Comparison of ENCODE assay signal across 22 cellular contexts in genomic region chr16:83970430-83970815, GRCh38. TPM values are rescaled to one million over a fixed set of nuclear protein-coding genes. Genes with fewer than 3 reads are reported as not detected.
A peak's percentile ranks its signal among the peaks of the same experiment; 100 is the strongest.
DNase-seq lines count a peak whose midpoint lies in the region; ATAC-seq and TF ChIP-seq lines count a peak whose summit lies in the region.
"Had no signal": no experiment of that assay in that cellular context is flagged by ENCODE, and none has a peak within 500 bp of the region (broad histone marks: within the 10 kb centered on the region; RNA-seq: fewer than 3 reads in every experiment).

No MANE protein-coding gene starts in this region.

- no peak overlapping the region for H3K27ac Mint-ChIP-seq in T-helper 17 cell
- no peak overlapping the region for H3K27ac Mint-ChIP-seq in nephron progenitor cell
- no peak overlapping the region for H3K27ac Mint-ChIP-seq in progenitor cell of endocrine pancreas
- H3K27ac Mint-ChIP-seq in CD8-positive, alpha-beta memory T cell, result no peak overlapping the region
- H3K27ac Mint-ChIP-seq: CD4-positive, CD25-positive, alpha-beta regulatory T cell had no signal

- H3K27me3 Mint-ChIP-seq in T-helper 17 cell, result peaks cover 25% of the 10 kb centered on the region
- H3K27me3 Mint-ChIP-seq in nephron progenitor cell (ENCODE audit: low read depth, poor library complexity), result peaks cover 32% of the 10 kb centered on the region
- peaks cover 15% of the 10 kb centered on the region for H3K27me3 Mint-ChIP-seq in progenitor cell of endocrine pancreas
- peaks cover 14 to 17% of the 10 kb centered on the region in 2 donors for H3K27me3 Mint-ChIP-seq in CD8-positive, alpha-beta memory T cell

- intact Hi-C loops in left cardiac atrium (cut with DNase I), result loop anchor here (5.0 to 10.0 kb wide), 2 partner anchors 207 to 214 kb away; partner anchors contain the start of gene TAF1C (in 1 of the 2)
- intact Hi-C loops in heart right ventricle (cut with DNase I), result loop anchor here in 2 of 10 donors (5.0 to 10.0 kb wide), 2 partner anchors 74 to 87 kb away; partner anchors contain the start of gene SLC38A8 (in 1 of the 2)

- CTCF ChIA-PET in CD8-positive, alpha-beta memory T cell (lab: Charles Lee), result no interaction called here

- H3K4me3 ChIP-seq in heart right ventricle, result no peak overlapping the region
- no peak overlapping the region for H3K4me3 ChIP-seq in CD8-positive, alpha-beta memory T cell (ENCODE audit: low read length)
- H3K4me3 ChIP-seq: MG63, PC-9, SK-N-MC had no signal

- H3K4me3 Mint-ChIP-seq in T-helper 17 cell (peak overlapping the region; percentile 36), nephron progenitor cell (peak overlapping the region; percentile 23), progenitor cell of endocrine pancreas (ENCODE audit: low read depth) (peak overlapping the region; percentile 29)
- no peak overlapping the region for H3K4me3 Mint-ChIP-seq in CD8-positive, alpha-beta memory T cell

- POLR2A ChIA-PET in CD8-positive, alpha-beta memory T cell (lab: Charles Lee), result no interaction called here

- H3K27ac ChIP-seq in heart right ventricle, result no peak overlapping the region
- H3K27ac ChIP-seq in CD8-positive, alpha-beta memory T cell (ENCODE audit: low read depth, low read length), result no peak overlapping the region
- H3K27ac ChIP-seq: PC-9, SK-N-MC had no signal

- H3K4me1 Mint-ChIP-seq in T-helper 17 cell (peaks cover 2% of the 10 kb centered on the region), nephron progenitor cell (peaks cover 11% of the 10 kb centered on the region), progenitor cell of endocrine pancreas (ENCODE audit: low read depth) (no peaks in the 10 kb centered on the region)
- peaks cover 2 to 7% (median 5%) of the 10 kb centered on the region in 3 donors for H3K4me1 Mint-ChIP-seq in CD8-positive, alpha-beta memory T cell

- peaks cover 6% of the 10 kb centered on the region for H3K36me3 Mint-ChIP-seq in T-helper 17 cell (ENCODE audit: low read depth)
- H3K36me3 Mint-ChIP-seq in nephron progenitor cell (ENCODE audit: low read depth), result no peaks in the 10 kb centered on the region
- H3K36me3 Mint-ChIP-seq in progenitor cell of endocrine pancreas (ENCODE audit: insufficient read depth), result no peaks in the 10 kb centered on the region
- H3K36me3 Mint-ChIP-seq in CD8-positive, alpha-beta memory T cell, result no peaks in the 10 kb centered on the region
- H3K36me3 Mint-ChIP-seq: CD4-positive, CD25-positive, alpha-beta regulatory T cell had no signal

- no peaks in the 10 kb centered on the region for H3K4me1 ChIP-seq in heart right ventricle
- no peaks in the 10 kb centered on the region for H3K4me1 ChIP-seq in CD8-positive, alpha-beta memory T cell (ENCODE audit: insufficient read depth, low read length)

- no peaks in the 10 kb centered on the region for H3K9me3 Mint-ChIP-seq in nephron progenitor cell
- H3K9me3 Mint-ChIP-seq in progenitor cell of endocrine pancreas (ENCODE audit: low read depth), result no peaks in the 10 kb centered on the region
- no peaks in the 10 kb centered on the region for H3K9me3 Mint-ChIP-seq in CD8-positive, alpha-beta memory T cell
- H3K9me3 Mint-ChIP-seq: CD4-positive, CD25-positive, alpha-beta regulatory T cell had no signal

- ATAC-seq in left cardiac atrium (no peak), heart right ventricle (no peak), T-helper 17 cell (no peak), GM21717 (IDR thresholded peaks at IDR 0.05; ENCODE audit: unreplicated experiment) (no peak)

- WGBS in heart right ventricle, 2 donors, result 76 to 84% methylated on average over 6 of the region's 6 CpGs

- DNase-seq in left cardiac atrium (peak; percentile 9), heart right ventricle (no peak), T-helper 17 cell (no peak), nephron progenitor cell (no peak), progenitor cell of endocrine pancreas (ENCODE audit: low spot score, unreplicated experiment) (no peak)
- DNase-seq in CD8-positive, alpha-beta memory T cell, result no peak
- no peak for DNase-seq in activated CD8-positive, alpha-beta memory T cell treated with anti-CD3 and anti-CD28 coated beads, Interleukin-2, amount 50 U/mL, for 48 hours
- DNase-seq: 8988T; ACHN; CD4-positive, CD25-positive, alpha-beta regulatory T cell; HCEC 1CT; KG1; MG63; NCI-H2029; NCI-H446 treated with DMSO at 0.1 percent for 48 hours; NCI-H526; NCI-H82; NK-92 treated with Interleukin-12 subunit alpha and Interleukin-12 subunit beta, amount 100 ng/mL, for 24 hours; PC-9; SIG-M5 had no signal

- peaks cover 0 to 24% (median 8%) of the 10 kb centered on the region in 7 donors for H3K27me3 ChIP-seq in heart right ventricle
- H3K27me3 ChIP-seq in CD8-positive, alpha-beta memory T cell (ENCODE audit: insufficient read depth, low read length, poor library complexity, severe bottlenecking), result no peaks in the 10 kb centered on the region
- H3K27me3 ChIP-seq: MG63 had no signal

- H3K9me3 ChIP-seq in heart right ventricle (no peaks in the 10 kb centered on the region), T-helper 17 cell (ENCODE audit: control insufficient read depth, low read length, poor library complexity, severe bottlenecking) (no peaks in the 10 kb centered on the region)
- H3K9me3 ChIP-seq in CD8-positive, alpha-beta memory T cell (ENCODE audit: low read length), result no peaks in the 10 kb centered on the region
- H3K9me3 ChIP-seq: MG63 had no signal

- no peak for TF ChIP-seq CTCF in heart right ventricle (IDR thresholded peaks at IDR 0.05)
- TF ChIP-seq CTCF in nephron progenitor cell (IDR thresholded peaks at IDR 0.05), result no peak
- TF ChIP-seq CTCF in progenitor cell of endocrine pancreas (IDR thresholded peaks at IDR 0.05; ENCODE audit: unreplicated experiment), result no peak

- peaks cover 0 to 11% (median 0%) of the 10 kb centered on the region in 9 donors for H3K36me3 ChIP-seq in heart right ventricle
- H3K36me3 ChIP-seq in CD8-positive, alpha-beta memory T cell (ENCODE audit: insufficient read depth, low read length), result no peaks in the 10 kb centered on the region
- H3K36me3 ChIP-seq: MG63 had no signal

RNA-seq across cellular contexts. Expression of gene NECAB2, which starts 2.4 kb away (rescaled TPM):
- total RNA-seq in left cardiac atrium, result under 1 TPM in 1 of 2 donors, not detected in 1; 0.91 TPM
- total RNA-seq in heart right ventricle, result 1 to 10 TPM in 4 of 10 donors, under 1 TPM in 6; 0.32 to 1.1 (median 0.90) TPM
- 1 to 10 TPM; 1.9 to 3.2 TPM for polyA plus RNA-seq in heart right ventricle
- total RNA-seq in T-helper 17 cell, result not detected
- 4.4 and 4.6 TPM in 2 replicates for total RNA-seq in progenitor cell of endocrine pancreas
- total RNA-seq in CD8-positive, alpha-beta memory T cell, result not detected
- polyA plus RNA-seq in CD8-positive, alpha-beta memory T cell, result not detected
- total RNA-seq: CD4-positive, CD25-positive, alpha-beta regulatory T cell had no signal
- polyA plus RNA-seq: CD4-positive, CD25-positive, alpha-beta regulatory T cell had no signal

RNA-seq across cellular contexts. Expression of gene OSGIN1, which starts 17.4 kb away (rescaled TPM):
- total RNA-seq in left cardiac atrium (1 to 10 TPM; 7.0 to 8.3 TPM), heart right ventricle (10 to 100 TPM in 1 of 10 donors, 1 to 10 TPM in 9; 3.2 to 14.5 (median 5.3) TPM), T-helper 17 cell (1 to 10 TPM; 1.1 to 1.4 TPM), progenitor cell of endocrine pancreas (2.3 and 2.7 TPM in 2 replicates)
- 10 to 100 TPM in 1 of 2 donors, 1 to 10 TPM in 1; 5.6 to 10.5 TPM for polyA plus RNA-seq in heart right ventricle
- under 1 TPM; 0.83 to 0.86 TPM for total RNA-seq in CD8-positive, alpha-beta memory T cell
- 0.21 TPM for polyA plus RNA-seq in CD8-positive, alpha-beta memory T cell

Comparison
In these comparisons a context has a peak if more than half of its experiments do, and no peak if none do; other contexts are left out.
1. H3K4me3 Mint-ChIP-seq: peak in T-helper 17 cell (single experiment), nephron progenitor cell (single experiment) and progenitor cell of endocrine pancreas (single experiment); none in CD8-positive, alpha-beta memory T cell (0 of 7).